In genomic region chr9:129135476-129135875, GRCh38 we compare ENCODE assay signal across 26 cellular contexts.
"Had no signal": no experiment of that assay in that cellular context is flagged by ENCODE, and none has a peak within 500 bp of the region (broad histone marks: within the 10 kb centered on the region; RNA-seq: fewer than 3 reads in every experiment).

No MANE protein-coding gene starts in this region.

- H3K9me3 ChIP-seq: esophagus squamous epithelium, gastroesophageal sphincter had no signal

- H3K27ac ChIP-seq: epithelial cell of prostate, esophagus squamous epithelium, gastroesophageal sphincter had no signal

- ATAC-seq: activated CD4-positive, alpha-beta T cell treated with anti-CD3 and anti-CD28 coated beads for 36 hours; activated naive CD4-positive, alpha-beta T cell treated with anti-CD3 and anti-CD28 coated beads, Interleukin-2, amount 50 U/mL, for 72 hours; activated T-cell treated with anti-CD3 and anti-CD28 coated beads, Interleukin-2, amount 50 U/mL, for 72 hours; gastroesophageal sphincter had no signal

- H3K27me3 Mint-ChIP-seq: activated CD4-positive, alpha-beta memory T cell treated with anti-CD3 and anti-CD28 coated beads, Interleukin-2, amount 10 ng/mL, durations not matched to agents 7 days and 5 days; activated CD4-positive, alpha-beta T cell treated with anti-CD3 and anti-CD28 coated beads for 36 hours; activated CD4-positive, alpha-beta T cell treated with anti-CD3 and anti-CD28 coated beads, Interleukin-2, amount 10 ng/mL, durations not matched to agents 7 days and 5 days; activated naive CD4-positive, alpha-beta T cell treated with anti-CD3 and anti-CD28 coated beads, Interleukin-2, amount 10 ng/mL, durations not matched to agents 7 days and 5 days; activated naive CD8-positive, alpha-beta T cell treated with anti-CD3 and anti-CD28 coated beads, Interleukin-2, amount 10 ng/mL, durations not matched to agents 7 days and 5 days; activated T-cell treated with anti-CD3 and anti-CD28 coated beads, Interleukin-2, amount 50 U/mL, for 24 hours had no signal

- H3K4me3 Mint-ChIP-seq: activated CD4-positive, alpha-beta memory T cell treated with anti-CD3 and anti-CD28 coated beads, Interleukin-2, amount 10 ng/mL, durations not matched to agents 7 days and 5 days; activated CD4-positive, alpha-beta T cell treated with anti-CD3 and anti-CD28 coated beads for 36 hours; activated CD4-positive, alpha-beta T cell treated with anti-CD3 and anti-CD28 coated beads, Interleukin-2, amount 10 ng/mL, durations not matched to agents 7 days and 5 days; activated naive CD4-positive, alpha-beta T cell treated with anti-CD3 and anti-CD28 coated beads, Interleukin-2, amount 10 ng/mL, durations not matched to agents 7 days and 5 days; activated naive CD8-positive, alpha-beta T cell treated with anti-CD3 and anti-CD28 coated beads, Interleukin-2, amount 10 ng/mL, durations not matched to agents 7 days and 5 days; activated T-cell treated with anti-CD3 and anti-CD28 coated beads, Interleukin-2, amount 50 U/mL, for 24 hours; activated T-cell treated with anti-CD3 and anti-CD28 coated beads, Interleukin-2, amount 50 U/mL, for 72 hours had no signal

- H3K9me3 Mint-ChIP-seq: activated CD4-positive, alpha-beta memory T cell treated with anti-CD3 and anti-CD28 coated beads, Interleukin-2, amount 10 ng/mL, durations not matched to agents 7 days and 5 days; activated CD4-positive, alpha-beta T cell treated with anti-CD3 and anti-CD28 coated beads, Interleukin-2, amount 10 ng/mL, durations not matched to agents 7 days and 5 days; activated naive CD4-positive, alpha-beta T cell treated with anti-CD3 and anti-CD28 coated beads, Interleukin-2, amount 10 ng/mL, durations not matched to agents 7 days and 5 days; activated naive CD4-positive, alpha-beta T cell treated with anti-CD3 and anti-CD28 coated beads, Interleukin-2, amount 50 U/mL, for 72 hours; activated naive CD8-positive, alpha-beta T cell treated with anti-CD3 and anti-CD28 coated beads, Interleukin-2, amount 10 ng/mL, durations not matched to agents 7 days and 5 days; activated T-cell treated with anti-CD3 and anti-CD28 coated beads, Interleukin-2, amount 50 U/mL, for 24 hours; activated T-cell treated with anti-CD3 and anti-CD28 coated beads, Interleukin-2, amount 50 U/mL, for 72 hours had no signal

- H3K27me3 ChIP-seq: esophagus squamous epithelium, gastroesophageal sphincter had no signal

- H3K4me3 ChIP-seq: esophagus squamous epithelium, gastroesophageal sphincter had no signal

- H3K27ac Mint-ChIP-seq: activated CD4-positive, alpha-beta memory T cell treated with anti-CD3 and anti-CD28 coated beads, Interleukin-2, amount 10 ng/mL, durations not matched to agents 7 days and 5 days; activated CD4-positive, alpha-beta T cell treated with anti-CD3 and anti-CD28 coated beads for 36 hours; activated CD4-positive, alpha-beta T cell treated with anti-CD3 and anti-CD28 coated beads, Interleukin-2, amount 10 ng/mL, durations not matched to agents 7 days and 5 days; activated naive CD4-positive, alpha-beta T cell treated with anti-CD3 and anti-CD28 coated beads, Interleukin-2, amount 10 ng/mL, durations not matched to agents 7 days and 5 days; activated naive CD8-positive, alpha-beta T cell treated with anti-CD3 and anti-CD28 coated beads, Interleukin-2, amount 10 ng/mL, durations not matched to agents 7 days and 5 days; activated T-cell treated with anti-CD3 and anti-CD28 coated beads, Interleukin-2, amount 50 U/mL, for 24 hours; activated T-cell treated with anti-CD3 and anti-CD28 coated beads, Interleukin-2, amount 50 U/mL, for 72 hours had no signal

- DNase-seq: activated CD4-positive, alpha-beta memory T cell treated with anti-CD3 and anti-CD28 coated beads, Interleukin-2, amount 10 ng/mL, durations not matched to agents 7 days and 5 days; activated CD4-positive, alpha-beta T cell treated with anti-CD3 and anti-CD28 coated beads for 36 hours; activated CD4-positive, alpha-beta T cell treated with anti-CD3 and anti-CD28 coated beads, Interleukin-2, amount 10 ng/mL, durations not matched to agents 7 days and 5 days; activated CD4-positive, alpha-beta T cell treated with anti-CD3 and anti-CD28 coated beads, Interleukin-2, amount 50 U/mL, for 4 hours; activated CD4-positive, CD25-positive, alpha-beta regulatory T cell; activated CD4-positive, CD25-positive, alpha-beta regulatory T cell treated with anti-CD3 and anti-CD28 coated beads, Interleukin-2, amount 50 U/mL, for 72 hours; activated CD8-positive, alpha-beta memory T cell treated with anti-CD3 and anti-CD28 coated beads, Interleukin-2, amount 50 U/mL, for 48 hours; activated gamma-delta T cell; activated naive CD4-positive, alpha-beta T cell; activated naive CD4-positive, alpha-beta T cell treated with anti-CD3 and anti-CD28 coated beads, Interleukin-2, amount 10 ng/mL, durations not matched to agents 7 days and 5 days; activated naive CD8-positive, alpha-beta T cell treated with anti-CD3 and anti-CD28 coated beads, Interleukin-2, amount 10 ng/mL, durations not matched to agents 7 days and 5 days; activated T-cell treated with anti-CD3 and anti-CD28 coated beads for 4 hours; activated T-cell treated with anti-CD3 and anti-CD28 coated beads, Interleukin-2, amount 50 U/mL, for 24 hours; activated T-cell treated with anti-CD3 and anti-CD28 coated beads, Interleukin-2, amount 50 U/mL, for 72 hours; anterior cingulate cortex; caudate nucleus; cortex of kidney; dermis blood vessel endothelial cell; effector CD8-positive, alpha-beta T cell; esophagus squamous epithelium; foreskin melanocyte; head of caudate nucleus; T-helper 2 cell had no signal
